ENCODE assay signal across 1 cellular context in the genomic region with DNA sequence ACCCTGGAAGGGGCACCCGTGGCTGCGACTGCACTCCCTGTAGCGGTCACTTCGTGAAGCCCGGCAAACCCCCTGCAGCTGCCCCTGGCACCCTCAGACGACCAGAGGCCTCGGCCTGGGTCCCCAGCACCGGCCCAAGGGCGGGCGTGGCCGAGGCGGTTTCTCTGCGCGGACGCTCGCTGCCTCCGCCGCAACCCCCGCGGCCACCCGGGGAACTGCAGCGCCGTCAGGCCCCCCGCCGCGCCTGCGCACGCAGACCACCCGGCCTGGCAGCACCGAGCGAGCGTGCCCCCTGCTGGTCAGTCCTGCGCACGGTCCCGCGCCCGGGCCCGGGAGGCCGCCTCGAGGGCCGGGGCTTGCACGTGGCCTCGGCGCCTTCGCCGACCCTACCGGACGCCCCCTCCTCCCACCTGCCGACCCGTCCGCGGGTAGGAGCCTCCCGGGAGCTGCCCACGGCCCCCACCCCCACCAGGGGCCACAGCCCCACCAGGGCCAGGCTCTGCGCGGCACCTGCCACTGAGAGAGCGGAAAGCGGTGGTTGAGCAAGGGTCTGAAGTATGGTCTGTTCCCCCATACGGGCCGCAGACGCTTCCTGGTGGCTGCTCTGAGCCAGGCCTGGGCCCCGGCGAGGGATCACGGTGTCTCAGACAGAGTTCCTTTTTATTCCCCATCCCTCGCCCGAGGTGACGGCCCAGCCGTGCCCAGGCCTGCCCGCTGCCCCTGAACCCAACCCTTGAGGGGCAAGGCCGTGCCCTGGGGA.
TF ChIP-seq lines count a peak whose summit lies in the region.

No MANE protein-coding gene starts in this region.

TF ChIP-seq in HepG2, 621 proteins besides CTCF, POLR2A, EP300 and RAD21 (continued from another document and continues in another):
- TF ChIP-seq ZNF18 (CRISPR knock-in tag; IDR thresholded peaks at IDR 0.05; ENCODE audit: insufficient replicate concordance) = no peak
- TF ChIP-seq MLX (CRISPR knock-in tag; IDR thresholded peaks at IDR 0.05) = no peak
- TF ChIP-seq, protein P1, sequence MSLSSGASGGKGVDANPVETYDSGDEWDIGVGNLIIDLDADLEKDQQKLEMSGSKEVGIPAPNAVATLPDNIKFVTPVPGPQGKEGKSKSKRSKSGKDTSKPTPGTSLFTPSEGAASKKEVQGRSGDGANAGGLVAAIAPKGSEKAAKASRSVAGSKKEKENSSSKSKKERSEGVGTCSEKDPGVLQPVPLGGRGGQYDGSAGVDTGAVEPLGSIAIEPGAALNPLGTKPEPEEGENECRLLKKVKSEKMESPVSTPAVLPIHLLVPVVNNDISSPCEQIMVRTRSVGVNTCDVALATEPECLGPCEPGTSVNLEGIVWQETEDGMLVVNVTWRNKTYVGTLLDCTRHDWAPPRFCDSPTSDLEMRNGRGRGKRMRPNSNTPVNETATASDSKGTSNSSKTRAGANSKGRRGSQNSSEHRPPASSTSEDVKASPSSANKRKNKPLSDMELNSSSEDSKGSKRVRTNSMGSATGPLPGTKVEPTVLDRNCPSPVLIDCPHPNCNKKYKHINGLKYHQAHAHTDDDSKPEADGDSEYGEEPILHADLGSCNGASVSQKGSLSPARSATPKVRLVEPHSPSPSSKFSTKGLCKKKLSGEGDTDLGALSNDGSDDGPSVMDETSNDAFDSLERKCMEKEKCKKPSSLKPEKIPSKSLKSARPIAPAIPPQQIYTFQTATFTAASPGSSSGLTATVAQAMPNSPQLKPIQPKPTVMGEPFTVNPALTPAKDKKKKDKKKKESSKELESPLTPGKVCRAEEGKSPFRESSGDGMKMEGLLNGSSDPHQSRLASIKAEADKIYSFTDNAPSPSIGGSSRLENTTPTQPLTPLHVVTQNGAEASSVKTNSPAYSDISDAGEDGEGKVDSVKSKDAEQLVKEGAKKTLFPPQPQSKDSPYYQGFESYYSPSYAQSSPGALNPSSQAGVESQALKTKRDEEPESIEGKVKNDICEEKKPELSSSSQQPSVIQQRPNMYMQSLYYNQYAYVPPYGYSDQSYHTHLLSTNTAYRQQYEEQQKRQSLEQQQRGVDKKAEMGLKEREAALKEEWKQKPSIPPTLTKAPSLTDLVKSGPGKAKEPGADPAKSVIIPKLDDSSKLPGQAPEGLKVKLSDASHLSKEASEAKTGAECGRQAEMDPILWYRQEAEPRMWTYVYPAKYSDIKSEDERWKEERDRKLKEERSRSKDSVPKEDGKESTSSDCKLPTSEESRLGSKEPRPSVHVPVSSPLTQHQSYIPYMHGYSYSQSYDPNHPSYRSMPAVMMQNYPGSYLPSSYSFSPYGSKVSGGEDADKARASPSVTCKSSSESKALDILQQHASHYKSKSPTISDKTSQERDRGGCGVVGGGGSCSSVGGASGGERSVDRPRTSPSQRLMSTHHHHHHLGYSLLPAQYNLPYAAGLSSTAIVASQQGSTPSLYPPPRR (CRISPR knock-in tag; IDR thresholded peaks at IDR 0.05; ENCODE audit: borderline replicate concordance) = peak; percentile 48; the same call in 1 of the 2 replicates
- peak; percentile 45 for TF ChIP-seq SKI (IDR thresholded peaks at IDR 0.05; ENCODE audit: partially characterized antibody)
- peak; percentile 95 for TF ChIP-seq ZNF451 (CRISPR knock-in tag; IDR thresholded peaks at IDR 0.05)
- TF ChIP-seq MNT (IDR thresholded peaks at IDR 0.05) = no peak
- TF ChIP-seq, protein P2, sequence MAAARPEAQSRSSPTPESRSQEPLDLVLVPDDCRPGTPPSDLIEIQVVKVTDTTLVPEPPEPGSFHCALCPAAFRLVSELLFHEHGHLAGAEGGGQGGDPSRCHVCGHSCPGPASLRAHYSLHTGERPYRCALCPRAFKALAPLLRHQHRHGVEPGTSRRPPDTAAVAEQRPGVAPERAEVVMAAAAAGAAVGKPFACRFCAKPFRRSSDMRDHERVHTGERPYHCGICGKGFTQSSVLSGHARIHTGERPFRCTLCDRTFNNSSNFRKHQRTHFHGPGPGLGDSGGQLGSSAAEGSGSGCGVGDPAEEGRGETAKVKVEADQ (CRISPR knock-in tag; IDR thresholded peaks at IDR 0.05; ENCODE audit: borderline replicate concordance) = peak; percentile 82
- TF ChIP-seq CEBPB (IDR thresholded peaks at IDR 0.05; ENCODE audit: borderline replicate concordance, low read depth, low read length) = no peak
- TF ChIP-seq THAP11 (CRISPR knock-in tag; IDR thresholded peaks at IDR 0.05) = peak; percentile 76
- TF ChIP-seq ZNF260 (CRISPR knock-in tag; IDR thresholded peaks at IDR 0.05; ENCODE audit: borderline replicate concordance, low read depth) = no peak
- no peak for TF ChIP-seq ZNF30 (CRISPR knock-in tag; IDR thresholded peaks at IDR 0.05)
- TF ChIP-seq NFAT5 (CRISPR knock-in tag; IDR thresholded peaks at IDR 0.05) = peak; percentile 94
- TF ChIP-seq, protein P3, sequence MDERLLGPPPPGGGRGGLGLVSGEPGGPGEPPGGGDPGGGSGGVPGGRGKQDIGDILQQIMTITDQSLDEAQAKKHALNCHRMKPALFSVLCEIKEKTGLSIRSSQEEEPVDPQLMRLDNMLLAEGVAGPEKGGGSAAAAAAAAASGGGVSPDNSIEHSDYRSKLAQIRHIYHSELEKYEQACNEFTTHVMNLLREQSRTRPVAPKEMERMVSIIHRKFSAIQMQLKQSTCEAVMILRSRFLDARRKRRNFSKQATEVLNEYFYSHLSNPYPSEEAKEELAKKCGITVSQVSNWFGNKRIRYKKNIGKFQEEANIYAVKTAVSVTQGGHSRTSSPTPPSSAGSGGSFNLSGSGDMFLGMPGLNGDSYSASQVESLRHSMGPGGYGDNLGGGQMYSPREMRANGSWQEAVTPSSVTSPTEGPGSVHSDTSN (CRISPR knock-in tag; IDR thresholded peaks at IDR 0.05) = no peak
- no peak for TF ChIP-seq STAT5B (CRISPR knock-in tag; IDR thresholded peaks at IDR 0.05)
- TF ChIP-seq PAF1 (CRISPR knock-in tag; IDR thresholded peaks at IDR 0.05) = no peak
- 0 out of 2 replicates have a peak, but pooled peaks have one; percentile 41 for TF ChIP-seq ATF3 (CRISPR knock-in tag; IDR thresholded peaks at IDR 0.05)
- peak; percentile 78; the same call in 1 of the 2 replicates for TF ChIP-seq ZNF570 (CRISPR knock-in tag; IDR thresholded peaks at IDR 0.05; ENCODE audit: borderline replicate concordance)
- TF ChIP-seq SRSF4 (IDR thresholded peaks at IDR 0.05; ENCODE audit: low read depth, low read length, poor library complexity, severe bottlenecking) = no peak
- TF ChIP-seq POGZ (CRISPR knock-in tag; IDR thresholded peaks at IDR 0.05) = no peak
- no peak for TF ChIP-seq KLF9 (CRISPR knock-in tag; IDR thresholded peaks at IDR 0.05; ENCODE audit: low read depth)
- no peak for TF ChIP-seq ZFP1 (CRISPR knock-in tag; IDR thresholded peaks at IDR 0.05)
- no peak for TF ChIP-seq ZNF639 (CRISPR knock-in tag; conservative IDR thresholded peaks at IDR 0.05)
- TF ChIP-seq ELF1 (CRISPR knock-in tag; IDR thresholded peaks at IDR 0.05) = no peak
- no peak for TF ChIP-seq SIX1 (CRISPR knock-in tag; IDR thresholded peaks at IDR 0.05; ENCODE audit: borderline replicate concordance)
- no peak for TF ChIP-seq DPF2 (CRISPR knock-in tag; IDR thresholded peaks at IDR 0.05; ENCODE audit: borderline replicate concordance, low read depth)
- no peak for TF ChIP-seq TOE1 (CRISPR knock-in tag; IDR thresholded peaks at IDR 0.05)
- TF ChIP-seq, protein P4, sequence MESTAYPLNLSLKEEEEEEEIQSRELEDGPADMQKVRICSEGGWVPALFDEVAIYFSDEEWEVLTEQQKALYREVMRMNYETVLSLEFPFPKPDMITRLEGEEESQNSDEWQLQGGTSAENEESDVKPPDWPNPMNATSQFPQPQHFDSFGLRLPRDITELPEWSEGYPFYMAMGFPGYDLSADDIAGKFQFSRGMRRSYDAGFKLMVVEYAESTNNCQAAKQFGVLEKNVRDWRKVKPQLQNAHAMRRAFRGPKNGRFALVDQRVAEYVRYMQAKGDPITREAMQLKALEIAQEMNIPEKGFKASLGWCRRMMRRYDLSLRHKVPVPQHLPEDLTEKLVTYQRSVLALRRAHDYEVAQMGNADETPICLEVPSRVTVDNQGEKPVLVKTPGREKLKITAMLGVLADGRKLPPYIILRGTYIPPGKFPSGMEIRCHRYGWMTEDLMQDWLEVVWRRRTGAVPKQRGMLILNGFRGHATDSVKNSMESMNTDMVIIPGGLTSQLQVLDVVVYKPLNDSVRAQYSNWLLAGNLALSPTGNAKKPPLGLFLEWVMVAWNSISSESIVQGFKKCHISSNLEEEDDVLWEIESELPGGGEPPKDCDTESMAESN (CRISPR knock-in tag; conservative IDR thresholded peaks at IDR 0.05) = peak; percentile 73; the same call in 1 of the 2 replicates
- peak; percentile 77; the same call in 1 of the 2 replicates for TF ChIP-seq ZFP36L1 (CRISPR knock-in tag; IDR thresholded peaks at IDR 0.05)
- TF ChIP-seq KDM4B (CRISPR knock-in tag; IDR thresholded peaks at IDR 0.05) = no peak
- peak; percentile 9; the same call in 1 of the 2 replicates for TF ChIP-seq SIX4 (CRISPR knock-in tag; IDR thresholded peaks at IDR 0.05)
- TF ChIP-seq ZNF816 (CRISPR knock-in tag; IDR thresholded peaks at IDR 0.05; ENCODE audit: borderline replicate concordance) = peak; percentile 63; the same call in 1 of the 2 replicates
- peak; percentile 59; the same call in 1 of the 2 replicates for TF ChIP-seq ZNF709 (CRISPR knock-in tag; IDR thresholded peaks at IDR 0.05)
- TF ChIP-seq SYNCRIP (IDR thresholded peaks at IDR 0.05; ENCODE audit: insufficient read depth, low read depth, low read length) = no peak
- no peak for TF ChIP-seq ADNP (CRISPR knock-in tag; IDR thresholded peaks at IDR 0.05)
- 0 out of 2 replicates have a peak, but pooled peaks have one; percentile 41 for TF ChIP-seq KLF15 (CRISPR knock-in tag; IDR thresholded peaks at IDR 0.05; ENCODE audit: borderline replicate concordance)
